In the genomic region with DNA sequence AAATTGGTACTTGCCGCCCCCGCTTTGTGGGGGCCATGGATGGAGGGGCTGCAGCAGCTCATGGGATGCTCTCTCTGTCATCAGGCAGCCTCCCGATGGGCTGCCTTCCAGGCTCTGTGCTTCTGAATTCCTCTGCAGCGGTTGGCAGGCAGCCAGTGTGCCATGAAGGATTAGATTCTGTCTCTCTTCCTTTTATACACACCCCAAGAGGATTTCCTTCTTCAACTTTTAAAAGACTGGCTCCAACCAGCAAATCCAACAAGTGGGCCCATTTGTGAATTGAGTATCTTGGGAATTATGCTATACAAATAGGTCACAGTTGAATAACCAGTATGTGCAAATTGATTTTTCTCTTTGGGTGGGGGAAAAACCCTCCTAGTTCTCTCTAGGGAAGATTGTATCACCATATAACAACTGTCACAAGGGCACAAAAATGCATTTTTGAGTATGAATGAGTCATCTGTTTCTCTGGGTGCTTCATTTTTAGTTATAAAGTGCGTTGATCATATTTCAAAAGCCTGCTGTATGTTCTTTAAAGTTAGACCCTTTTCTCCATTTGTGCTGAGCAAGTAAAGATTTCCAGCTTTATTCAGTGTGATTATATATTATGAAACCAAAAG, we compare ENCODE assay signal across 1 cellular context.
A peak's percentile ranks its signal among the peaks of the same experiment; 100 is the strongest.
TF ChIP-seq lines count a peak whose summit lies in the region.

No MANE protein-coding gene starts in this region.

TF ChIP-seq in HEK293, 187 proteins besides CTCF, POLR2A, EP300 and RAD21 (continued from another document and continues in another):
- no peak for TF ChIP-seq ZFP69B (tag by site-specific recombination; IDR thresholded peaks at IDR 0.05)
- TF ChIP-seq ZEB2 (tag by site-specific recombination; IDR thresholded peaks at IDR 0.05): peak; percentile 57
- TF ChIP-seq, protein P1, sequence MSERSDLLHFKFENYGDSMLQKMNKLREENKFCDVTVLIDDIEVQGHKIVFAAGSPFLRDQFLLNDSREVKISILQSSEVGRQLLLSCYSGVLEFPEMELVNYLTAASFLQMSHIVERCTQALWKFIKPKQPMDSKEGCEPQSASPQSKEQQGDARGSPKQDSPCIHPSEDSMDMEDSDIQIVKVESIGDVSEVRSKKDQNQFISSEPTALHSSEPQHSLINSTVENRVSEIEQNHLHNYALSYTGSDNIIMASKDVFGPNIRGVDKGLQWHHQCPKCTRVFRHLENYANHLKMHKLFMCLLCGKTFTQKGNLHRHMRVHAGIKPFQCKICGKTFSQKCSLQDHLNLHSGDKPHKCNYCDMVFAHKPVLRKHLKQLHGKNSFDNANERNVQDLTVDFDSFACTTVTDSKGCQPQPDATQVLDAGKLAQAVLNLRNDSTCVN (tag by site-specific recombination; optimal IDR thresholded peaks at IDR 0.05): no peak
- no peak for TF ChIP-seq ZNF426 (tag by site-specific recombination; IDR thresholded peaks at IDR 0.05)
- peak; percentile 68; the same call in 1 of the 2 replicates for TF ChIP-seq MZF1 (tag by site-specific recombination; IDR thresholded peaks at IDR 0.05; ENCODE audit: borderline replicate concordance)
- no peak for TF ChIP-seq ZNF776 (tag by site-specific recombination; IDR thresholded peaks at IDR 0.05; ENCODE audit: borderline replicate concordance)
- no peak for TF ChIP-seq ZNF548 (tag by site-specific recombination; IDR thresholded peaks at IDR 0.05)
- TF ChIP-seq ZNF366 (tag by site-specific recombination; conservative IDR thresholded peaks at IDR 0.05): 0 out of 2 replicates have a peak, but pooled peaks have one; percentile 11
- no peak for TF ChIP-seq YY2 (tag by site-specific recombination; IDR thresholded peaks at IDR 0.05)
- TF ChIP-seq ZNF76 (tag by site-specific recombination; IDR thresholded peaks at IDR 0.05; ENCODE audit: borderline replicate concordance, low read depth): no peak
- TF ChIP-seq ZNF544 (tag by site-specific recombination; IDR thresholded peaks at IDR 0.05): no peak
- TF ChIP-seq, protein P2, sequence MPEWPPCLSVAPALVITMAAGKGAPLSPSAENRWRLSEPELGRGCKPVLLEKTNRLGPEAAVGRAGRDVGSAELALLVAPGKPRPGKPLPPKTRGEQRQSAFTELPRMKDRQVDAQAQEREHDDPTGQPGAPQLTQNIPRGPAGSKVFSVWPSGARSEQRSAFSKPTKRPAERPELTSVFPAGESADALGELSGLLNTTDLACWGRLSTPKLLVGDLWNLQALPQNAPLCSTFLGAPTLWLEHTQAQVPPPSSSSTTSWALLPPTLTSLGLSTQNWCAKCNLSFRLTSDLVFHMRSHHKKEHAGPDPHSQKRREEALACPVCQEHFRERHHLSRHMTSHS (tag by site-specific recombination; IDR thresholded peaks at IDR 0.05): no peak
- no peak for TF ChIP-seq ZNF121 (tag by site-specific recombination; IDR thresholded peaks at IDR 0.05)
- no peak for TF ChIP-seq ZNF549 (tag by site-specific recombination; IDR thresholded peaks at IDR 0.05)
- TF ChIP-seq ZNF664 (tag by site-specific recombination; IDR thresholded peaks at IDR 0.05): no peak
- no peak for TF ChIP-seq ZNF114 (tag by site-specific recombination; IDR thresholded peaks at IDR 0.05)
- no peak for TF ChIP-seq ZNF19 (tag by site-specific recombination; IDR thresholded peaks at IDR 0.05; ENCODE audit: low read depth)
- TF ChIP-seq BCL11B (tag by site-specific recombination; IDR thresholded peaks at IDR 0.05; ENCODE audit: low read depth): no peak
- TF ChIP-seq, protein P3, sequence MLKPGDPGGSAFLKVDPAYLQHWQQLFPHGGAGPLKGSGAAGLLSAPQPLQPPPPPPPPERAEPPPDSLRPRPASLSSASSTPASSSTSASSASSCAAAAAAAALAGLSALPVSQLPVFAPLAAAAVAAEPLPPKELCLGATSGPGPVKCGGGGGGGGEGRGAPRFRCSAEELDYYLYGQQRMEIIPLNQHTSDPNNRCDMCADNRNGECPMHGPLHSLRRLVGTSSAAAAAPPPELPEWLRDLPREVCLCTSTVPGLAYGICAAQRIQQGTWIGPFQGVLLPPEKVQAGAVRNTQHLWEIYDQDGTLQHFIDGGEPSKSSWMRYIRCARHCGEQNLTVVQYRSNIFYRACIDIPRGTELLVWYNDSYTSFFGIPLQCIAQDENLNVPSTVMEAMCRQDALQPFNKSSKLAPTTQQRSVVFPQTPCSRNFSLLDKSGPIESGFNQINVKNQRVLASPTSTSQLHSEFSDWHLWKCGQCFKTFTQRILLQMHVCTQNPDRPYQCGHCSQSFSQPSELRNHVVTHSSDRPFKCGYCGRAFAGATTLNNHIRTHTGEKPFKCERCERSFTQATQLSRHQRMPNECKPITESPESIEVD (tag by site-specific recombination; IDR thresholded peaks at IDR 0.05): peak; percentile 93
- no peak for TF ChIP-seq KLF1 (tag by site-specific recombination; IDR thresholded peaks at IDR 0.05)
- no peak for TF ChIP-seq ZNF138 (tag by site-specific recombination; IDR thresholded peaks at IDR 0.05; ENCODE audit: borderline replicate concordance)
- TF ChIP-seq ZNF266 (tag by site-specific recombination; IDR thresholded peaks at IDR 0.05; ENCODE audit: low read depth): no peak
- TF ChIP-seq ZXDB (tag by site-specific recombination; IDR thresholded peaks at IDR 0.05): no peak
- no peak for TF ChIP-seq KLF7 (tag by site-specific recombination; IDR thresholded peaks at IDR 0.05; ENCODE audit: borderline replicate concordance)
- no peak for TF ChIP-seq ZNF747 (tag by site-specific recombination; IDR thresholded peaks at IDR 0.05)
- TF ChIP-seq ZNF473 (tag by site-specific recombination; IDR thresholded peaks at IDR 0.05): no peak
- TF ChIP-seq ZNF221 (tag by site-specific recombination; IDR thresholded peaks at IDR 0.05; ENCODE audit: borderline replicate concordance): no peak
- no peak for TF ChIP-seq ZNF777 (tag by site-specific recombination; IDR thresholded peaks at IDR 0.05; ENCODE audit: borderline replicate concordance)
- TF ChIP-seq, protein P4, sequence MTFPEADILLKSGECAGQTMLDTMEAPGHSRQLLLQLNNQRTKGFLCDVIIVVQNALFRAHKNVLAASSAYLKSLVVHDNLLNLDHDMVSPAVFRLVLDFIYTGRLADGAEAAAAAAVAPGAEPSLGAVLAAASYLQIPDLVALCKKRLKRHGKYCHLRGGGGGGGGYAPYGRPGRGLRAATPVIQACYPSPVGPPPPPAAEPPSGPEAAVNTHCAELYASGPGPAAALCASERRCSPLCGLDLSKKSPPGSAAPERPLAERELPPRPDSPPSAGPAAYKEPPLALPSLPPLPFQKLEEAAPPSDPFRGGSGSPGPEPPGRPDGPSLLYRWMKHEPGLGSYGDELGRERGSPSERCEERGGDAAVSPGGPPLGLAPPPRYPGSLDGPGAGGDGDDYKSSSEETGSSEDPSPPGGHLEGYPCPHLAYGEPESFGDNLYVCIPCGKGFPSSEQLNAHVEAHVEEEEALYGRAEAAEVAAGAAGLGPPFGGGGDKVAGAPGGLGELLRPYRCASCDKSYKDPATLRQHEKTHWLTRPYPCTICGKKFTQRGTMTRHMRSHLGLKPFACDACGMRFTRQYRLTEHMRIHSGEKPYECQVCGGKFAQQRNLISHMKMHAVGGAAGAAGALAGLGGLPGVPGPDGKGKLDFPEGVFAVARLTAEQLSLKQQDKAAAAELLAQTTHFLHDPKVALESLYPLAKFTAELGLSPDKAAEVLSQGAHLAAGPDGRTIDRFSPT (tag by site-specific recombination; IDR thresholded peaks at IDR 0.05): no peak
- TF ChIP-seq ZNF561 (tag by site-specific recombination; IDR thresholded peaks at IDR 0.05; ENCODE audit: borderline replicate concordance): peak; percentile 51; the same call in 1 of the 2 replicates
- TF ChIP-seq, protein P5, sequence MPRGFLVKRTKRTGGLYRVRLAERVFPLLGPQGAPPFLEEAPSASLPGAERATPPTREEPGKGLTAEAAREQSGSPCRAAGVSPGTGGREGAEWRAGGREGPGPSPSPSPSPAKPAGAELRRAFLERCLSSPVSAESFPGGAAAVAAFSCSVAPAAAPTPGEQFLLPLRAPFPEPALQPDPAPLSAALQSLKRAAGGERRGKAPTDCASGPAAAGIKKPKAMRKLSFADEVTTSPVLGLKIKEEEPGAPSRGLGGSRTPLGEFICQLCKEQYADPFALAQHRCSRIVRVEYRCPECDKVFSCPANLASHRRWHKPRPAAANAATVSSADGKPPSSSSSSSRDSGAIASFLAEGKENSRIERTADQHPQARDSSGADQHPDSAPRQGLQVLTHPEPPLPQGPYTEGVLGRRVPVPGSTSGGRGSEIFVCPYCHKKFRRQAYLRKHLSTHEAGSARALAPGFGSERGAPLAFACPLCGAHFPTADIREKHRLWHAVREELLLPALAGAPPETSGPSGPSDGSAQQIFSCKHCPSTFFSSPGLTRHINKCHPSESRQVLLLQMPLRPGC (tag by site-specific recombination; IDR thresholded peaks at IDR 0.05): no peak
- TF ChIP-seq, protein P6, sequence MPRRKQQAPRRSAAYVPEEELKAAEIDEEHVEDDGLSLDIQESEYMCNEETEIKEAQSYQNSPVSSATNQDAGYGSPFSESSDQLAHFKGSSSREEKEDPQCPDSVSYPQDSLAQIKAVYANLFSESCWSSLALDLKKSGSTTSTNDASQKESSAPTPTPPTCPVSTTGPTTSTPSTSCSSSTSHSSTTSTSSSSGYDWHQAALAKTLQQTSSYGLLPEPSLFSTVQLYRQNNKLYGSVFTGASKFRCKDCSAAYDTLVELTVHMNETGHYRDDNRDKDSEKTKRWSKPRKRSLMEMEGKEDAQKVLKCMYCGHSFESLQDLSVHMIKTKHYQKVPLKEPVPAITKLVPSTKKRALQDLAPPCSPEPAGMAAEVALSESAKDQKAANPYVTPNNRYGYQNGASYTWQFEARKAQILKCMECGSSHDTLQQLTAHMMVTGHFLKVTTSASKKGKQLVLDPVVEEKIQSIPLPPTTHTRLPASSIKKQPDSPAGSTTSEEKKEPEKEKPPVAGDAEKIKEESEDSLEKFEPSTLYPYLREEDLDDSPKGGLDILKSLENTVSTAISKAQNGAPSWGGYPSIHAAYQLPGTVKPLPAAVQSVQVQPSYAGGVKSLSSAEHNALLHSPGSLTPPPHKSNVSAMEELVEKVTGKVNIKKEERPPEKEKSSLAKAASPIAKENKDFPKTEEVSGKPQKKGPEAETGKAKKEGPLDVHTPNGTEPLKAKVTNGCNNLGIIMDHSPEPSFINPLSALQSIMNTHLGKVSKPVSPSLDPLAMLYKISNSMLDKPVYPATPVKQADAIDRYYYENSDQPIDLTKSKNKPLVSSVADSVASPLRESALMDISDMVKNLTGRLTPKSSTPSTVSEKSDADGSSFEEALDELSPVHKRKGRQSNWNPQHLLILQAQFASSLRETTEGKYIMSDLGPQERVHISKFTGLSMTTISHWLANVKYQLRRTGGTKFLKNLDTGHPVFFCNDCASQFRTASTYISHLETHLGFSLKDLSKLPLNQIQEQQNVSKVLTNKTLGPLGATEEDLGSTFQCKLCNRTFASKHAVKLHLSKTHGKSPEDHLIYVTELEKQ (tag by site-specific recombination; IDR thresholded peaks at IDR 0.05; ENCODE audit: borderline replicate concordance): no peak
- no peak for TF ChIP-seq RBAK (tag by site-specific recombination; IDR thresholded peaks at IDR 0.05)
- TF ChIP-seq OSR2 (tag by site-specific recombination; IDR thresholded peaks at IDR 0.05): peak; percentile 54; the same call in 1 of the 2 replicates
- TF ChIP-seq KLF8 (tag by site-specific recombination; IDR thresholded peaks at IDR 0.05): no peak
- TF ChIP-seq, protein P7, sequence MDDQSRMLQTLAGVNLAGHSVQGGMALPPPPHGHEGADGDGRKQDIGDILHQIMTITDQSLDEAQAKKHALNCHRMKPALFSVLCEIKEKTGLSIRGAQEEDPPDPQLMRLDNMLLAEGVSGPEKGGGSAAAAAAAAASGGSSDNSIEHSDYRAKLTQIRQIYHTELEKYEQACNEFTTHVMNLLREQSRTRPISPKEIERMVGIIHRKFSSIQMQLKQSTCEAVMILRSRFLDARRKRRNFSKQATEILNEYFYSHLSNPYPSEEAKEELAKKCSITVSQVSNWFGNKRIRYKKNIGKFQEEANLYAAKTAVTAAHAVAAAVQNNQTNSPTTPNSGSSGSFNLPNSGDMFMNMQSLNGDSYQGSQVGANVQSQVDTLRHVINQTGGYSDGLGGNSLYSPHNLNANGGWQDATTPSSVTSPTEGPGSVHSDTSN (CRISPR knock-in tag; IDR thresholded peaks at IDR 0.05): no peak
- TF ChIP-seq, protein P8, sequence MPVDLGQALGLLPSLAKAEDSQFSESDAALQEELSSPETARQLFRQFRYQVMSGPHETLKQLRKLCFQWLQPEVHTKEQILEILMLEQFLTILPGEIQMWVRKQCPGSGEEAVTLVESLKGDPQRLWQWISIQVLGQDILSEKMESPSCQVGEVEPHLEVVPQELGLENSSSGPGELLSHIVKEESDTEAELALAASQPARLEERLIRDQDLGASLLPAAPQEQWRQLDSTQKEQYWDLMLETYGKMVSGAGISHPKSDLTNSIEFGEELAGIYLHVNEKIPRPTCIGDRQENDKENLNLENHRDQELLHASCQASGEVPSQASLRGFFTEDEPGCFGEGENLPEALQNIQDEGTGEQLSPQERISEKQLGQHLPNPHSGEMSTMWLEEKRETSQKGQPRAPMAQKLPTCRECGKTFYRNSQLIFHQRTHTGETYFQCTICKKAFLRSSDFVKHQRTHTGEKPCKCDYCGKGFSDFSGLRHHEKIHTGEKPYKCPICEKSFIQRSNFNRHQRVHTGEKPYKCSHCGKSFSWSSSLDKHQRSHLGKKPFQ (tag by site-specific recombination; IDR thresholded peaks at IDR 0.05): no peak
- TF ChIP-seq SCRT1 (tag by site-specific recombination; IDR thresholded peaks at IDR 0.05; ENCODE audit: borderline replicate concordance): no peak
- TF ChIP-seq ZBTB7A (tag by site-specific recombination; IDR thresholded peaks at IDR 0.05; ENCODE audit: low read depth): no peak
- TF ChIP-seq ZNF596 (tag by site-specific recombination; IDR thresholded peaks at IDR 0.05): no peak
- TF ChIP-seq, protein P9, sequence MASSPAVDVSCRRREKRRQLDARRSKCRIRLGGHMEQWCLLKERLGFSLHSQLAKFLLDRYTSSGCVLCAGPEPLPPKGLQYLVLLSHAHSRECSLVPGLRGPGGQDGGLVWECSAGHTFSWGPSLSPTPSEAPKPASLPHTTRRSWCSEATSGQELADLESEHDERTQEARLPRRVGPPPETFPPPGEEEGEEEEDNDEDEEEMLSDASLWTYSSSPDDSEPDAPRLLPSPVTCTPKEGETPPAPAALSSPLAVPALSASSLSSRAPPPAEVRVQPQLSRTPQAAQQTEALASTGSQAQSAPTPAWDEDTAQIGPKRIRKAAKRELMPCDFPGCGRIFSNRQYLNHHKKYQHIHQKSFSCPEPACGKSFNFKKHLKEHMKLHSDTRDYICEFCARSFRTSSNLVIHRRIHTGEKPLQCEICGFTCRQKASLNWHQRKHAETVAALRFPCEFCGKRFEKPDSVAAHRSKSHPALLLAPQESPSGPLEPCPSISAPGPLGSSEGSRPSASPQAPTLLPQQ (tag by site-specific recombination; IDR thresholded peaks at IDR 0.05): 0 out of 2 replicates have a peak, but pooled peaks have one; percentile 17
- TF ChIP-seq ZNF133 (tag by site-specific recombination; IDR thresholded peaks at IDR 0.05): no peak
- no peak for TF ChIP-seq MYNN (tag by site-specific recombination; IDR thresholded peaks at IDR 0.05; ENCODE audit: borderline replicate concordance)
- no peak for TF ChIP-seq ZNF558 (tag by site-specific recombination; IDR thresholded peaks at IDR 0.05)
- no peak for TF ChIP-seq ZNF23 (tag by site-specific recombination; IDR thresholded peaks at IDR 0.05; ENCODE audit: borderline replicate concordance)
